In genomic region chr4:1579834-1580686, GRCh38 we compare ENCODE assay signal across 8 cellular contexts.
DNase-seq lines count a peak whose midpoint lies in the region; ATAC-seq and TF ChIP-seq lines count a peak whose summit lies in the region.

No MANE protein-coding gene starts in this region.

- H3K36me3 Mint-ChIP-seq in CD8-positive, alpha-beta T cell, result no peaks in the 10 kb centered on the region
- H3K36me3 Mint-ChIP-seq in activated CD4-positive, alpha-beta memory T cell treated with anti-CD3 and anti-CD28 coated beads for 36 hours, result no peaks in the 10 kb centered on the region

- POLR2A ChIA-PET in CD8-positive, alpha-beta T cell (lab: Charles Lee), result interaction anchor here (0.7 to 2.4 kb wide), 6 partner anchors 9 to 233 kb away, joined by 3 to 20 read pairs (median 3); partner anchors contain the start of gene UVSSA
- POLR2A ChIA-PET in activated CD4-positive, alpha-beta memory T cell treated with anti-CD3 and anti-CD28 coated beads for 36 hours (lab: Charles Lee), result no interaction called here

- H3K4me3 ChIP-seq in CD8-positive, alpha-beta T cell (ENCODE audit: low read depth, low read length), result peak overlapping the region; percentile 78
- H3K4me3 ChIP-seq in mesenchymal stem cell (ENCODE audit: insufficient read depth in 1 of 2, low read depth in 1 of 2, low read length in 2 of 2), result peak overlapping the region; percentile 59 to 81

- H3K23ac ChIP-seq in mesenchymal stem cell (ENCODE audit: low read length in 2 of 2), result no peak overlapping the region

- peak overlapping the region; percentile 57 for H4K91ac ChIP-seq in mesenchymal stem cell (ENCODE audit: low read length)

- peak; percentile 83 to 96 (median 89) for DNase-seq in CD8-positive, alpha-beta T cell
- DNase-seq in NCI-H2196 treated with DMSO at 0.1 percent for 48 hours (lab: John Stamatoyannopoulos, UW; ENCODE audit: unreplicated experiment) (peak; percentile 61), mesenchymal stem cell (peak; percentile 91)
- DNase-seq in activated CD4-positive, alpha-beta memory T cell treated with anti-CD3 and anti-CD28 coated beads for 36 hours, result peak; percentile 94
- DNase-seq in effector CD4-positive, alpha-beta T cell, result peak; percentile 90
- DNase-seq in stimulated activated CD8-positive, alpha-beta memory T cell treated with anti-CD3 and anti-CD28 coated beads, Interleukin-15, amount 100 ng/mL, for 4 hours (ENCODE audit: low read depth in 2 of 2), result peak; percentile 82 to 88

- no peak for TF ChIP-seq CTCF in CD8-positive, alpha-beta T cell (IDR thresholded peaks at IDR 0.05)

- 2% methylated on average over 36 of the region's 52 CpGs for WGBS in mesenchymal stem cell

- H2BK120ac ChIP-seq in mesenchymal stem cell (ENCODE audit: low read depth, low read length), result no peak overlapping the region

- peak overlapping the region; percentile 82 for H3K9ac ChIP-seq in mesenchymal stem cell (ENCODE audit: low read length)

- H2BK15ac ChIP-seq in mesenchymal stem cell (ENCODE audit: low read depth, poor library complexity, severe bottlenecking), result peak overlapping the region; percentile 86

- H3K4me3 Mint-ChIP-seq in CD8-positive, alpha-beta T cell, result peak overlapping the region; percentile 79
- peak overlapping the region; percentile 73 for H3K4me3 Mint-ChIP-seq in activated CD4-positive, alpha-beta memory T cell treated with anti-CD3 and anti-CD28 coated beads for 36 hours

- peak overlapping the region in 1 of 2 experiments; percentile 93 for H3K4ac ChIP-seq in mesenchymal stem cell (ENCODE audit: low read depth in 1 of 2, low read length in 2 of 2)

- H2BK12ac ChIP-seq in mesenchymal stem cell (ENCODE audit: low read length in 2 of 2), result peak overlapping the region in 1 of 2 experiments; percentile 37

- no peak overlapping the region for H2AK5ac ChIP-seq in mesenchymal stem cell (ENCODE audit: low read length, severe bottlenecking)

- peak overlapping the region; percentile 89 for H2AFZ ChIP-seq in mesenchymal stem cell (ENCODE audit: low read depth, low read length)

- H3K27ac Mint-ChIP-seq in CD8-positive, alpha-beta T cell, result peak overlapping the region; percentile 79
- peak overlapping the region; percentile 65 for H3K27ac Mint-ChIP-seq in activated CD4-positive, alpha-beta memory T cell treated with anti-CD3 and anti-CD28 coated beads for 36 hours

- CTCF ChIA-PET in CD8-positive, alpha-beta T cell (lab: Charles Lee), result interaction anchor here (0.9 to 1.1 kb wide), 4 partner anchors 9 to 103 kb away, joined by 3 to 6 read pairs (median 4); no protein-coding TSS in a partner anchor
- CTCF ChIA-PET in activated CD4-positive, alpha-beta memory T cell treated with anti-CD3 and anti-CD28 coated beads for 36 hours (lab: Charles Lee), result no interaction called here

- H3K27me3 Mint-ChIP-seq in CD8-positive, alpha-beta T cell (ENCODE audit: low read depth), result no peaks in the 10 kb centered on the region
- no peaks in the 10 kb centered on the region for H3K27me3 Mint-ChIP-seq in activated CD4-positive, alpha-beta memory T cell treated with anti-CD3 and anti-CD28 coated beads for 36 hours

- H3K14ac ChIP-seq in mesenchymal stem cell (ENCODE audit: low read length in 2 of 2), result peak overlapping the region in 1 of 2 experiments; percentile 87

- peaks cover 3% of the 10 kb centered on the region for H3K79me1 ChIP-seq in mesenchymal stem cell (replicated peaks; ENCODE audit: low read length, poor library complexity, severe bottlenecking)

- peaks cover 11% of the 10 kb centered on the region for H3K4me1 Mint-ChIP-seq in CD8-positive, alpha-beta T cell (ENCODE audit: low read depth)
- H3K4me1 Mint-ChIP-seq in activated CD4-positive, alpha-beta memory T cell treated with anti-CD3 and anti-CD28 coated beads for 36 hours (ENCODE audit: low read depth), result peaks cover 4% of the 10 kb centered on the region

- H3K18ac ChIP-seq in mesenchymal stem cell (ENCODE audit: low read depth in 1 of 2, low read length in 2 of 2), result peak overlapping the region; percentile 8 to 96

- no peaks in the 10 kb centered on the region for H3K9me3 ChIP-seq in CD8-positive, alpha-beta T cell (ENCODE audit: low read length)
- peaks cover 5% of the 10 kb centered on the region for H3K9me3 ChIP-seq in mesenchymal stem cell (ENCODE audit: control insufficient read depth, low read length)

- peak overlapping the region; percentile 93 for H3K4me2 ChIP-seq in mesenchymal stem cell (ENCODE audit: low read length, poor library complexity, severe bottlenecking)

- intact Hi-C loops in CD8-positive, alpha-beta T cell (cut with DNase I, micrococcal nuclease), result loop anchor here (1.0 to 10.0 kb wide), 12 partner anchors 25 to 1492 kb away; partner anchors contain the start of genes FAM53A (in 2 of the 2), HTT (in 2 of the 2), HTT-AS (in 2 of the 2) and SLBP (in 2 of the 2)
- intact Hi-C loops in activated CD4-positive, alpha-beta memory T cell treated with anti-CD3 and anti-CD28 coated beads for 36 hours (cut with micrococcal nuclease), result loop anchor here (1.0 to 10.0 kb wide), 3 partner anchors 104 to 285 kb away; partner anchors contain the start of genes FAM53A and UVSSA

- H3K9me3 Mint-ChIP-seq in CD8-positive, alpha-beta T cell, result no peaks in the 10 kb centered on the region
- no peaks in the 10 kb centered on the region for H3K9me3 Mint-ChIP-seq in activated CD4-positive, alpha-beta memory T cell treated with anti-CD3 and anti-CD28 coated beads for 36 hours

- no peaks in the 10 kb centered on the region for H3K4me1 ChIP-seq in CD8-positive, alpha-beta T cell (ENCODE audit: insufficient read depth, low read length)
- peaks cover 16% of the 10 kb centered on the region for H3K4me1 ChIP-seq in mesenchymal stem cell (ENCODE audit: control insufficient read depth, insufficient read depth, low read depth, low read length)

- H4K8ac ChIP-seq in mesenchymal stem cell (ENCODE audit: low read length), result peak overlapping the region; percentile 59

- no peak overlapping the region for H2BK5ac ChIP-seq in mesenchymal stem cell (ENCODE audit: low read depth, low read length, poor library complexity, severe bottlenecking)

- peak; percentile 82 for ATAC-seq in CD8-positive, alpha-beta T cell
- peak; percentile 44 for ATAC-seq in GM21825 (IDR thresholded peaks at IDR 0.05; ENCODE audit: unreplicated experiment)
- no peak for ATAC-seq in GM19023 (IDR thresholded peaks at IDR 0.05; ENCODE audit: unreplicated experiment)

- H3K27me3 ChIP-seq in CD8-positive, alpha-beta T cell (ENCODE audit: insufficient read depth, low read length), result no peaks in the 10 kb centered on the region
- peaks cover 2 to 4% of the 10 kb centered on the region in 2 experiments for H3K27me3 ChIP-seq in mesenchymal stem cell (ENCODE audit: control insufficient read depth in 1 of 2, insufficient read depth in 1 of 2, low read length in 2 of 2)

- H3K36me3 ChIP-seq in CD8-positive, alpha-beta T cell (ENCODE audit: insufficient read depth, low read length), result no peaks in the 10 kb centered on the region
- peaks cover 0 to 3% of the 10 kb centered on the region in 2 experiments for H3K36me3 ChIP-seq in mesenchymal stem cell (ENCODE audit: control insufficient read depth in 1 of 2, insufficient read depth in 2 of 2, low read depth in 1 of 2, low read length in 2 of 2)

- peak overlapping the region; percentile 73 for H3K27ac ChIP-seq in CD8-positive, alpha-beta T cell (ENCODE audit: low read depth, low read length)
- H3K27ac ChIP-seq in mesenchymal stem cell (ENCODE audit: low read length, poor library complexity, severe bottlenecking), result no peak overlapping the region
